In genomic region chr10:73648975-73649829, GRCh38 we compare ENCODE assay signal across 14 cellular contexts. TPM values are rescaled to one million over a fixed set of nuclear protein-coding genes. Genes with fewer than 3 reads are reported as not detected.
DNase-seq lines count a peak whose midpoint lies in the region; ATAC-seq and TF ChIP-seq lines count a peak whose summit lies in the region.
"Had no signal": no experiment of that assay in that cellular context is flagged by ENCODE, and none has a peak within 500 bp of the region (broad histone marks: within the 10 kb centered on the region; RNA-seq: fewer than 3 reads in every experiment).

No MANE protein-coding gene starts in this region.

- H3K4me1 ChIP-seq in BLaER1 treated with 17β-estradiol and CSF1 and Interleukin-3, amounts not matched to agents 10 nM and 100 nM, result peaks cover 51 to 76% (median 65%) of the 10 kb centered on the region in 10 experiments

- no peak overlapping the region for H3K4me3 ChIP-seq in BLaER1 treated with 17β-estradiol and CSF1 and Interleukin-3, amounts not matched to agents 10 nM and 100 nM
- H3K4me3 ChIP-seq in epithelial cell of esophagus (ENCODE audit: low read length), result no peak overlapping the region

- H3K9me3 Mint-ChIP-seq in naive thymus-derived CD8-positive, alpha-beta T cell, result no peaks in the 10 kb centered on the region
- H3K9me3 Mint-ChIP-seq: activated CD4-positive, alpha-beta T cell treated with anti-CD3 and anti-CD28 coated beads, Interleukin-2, amount 10 ng/mL, durations not matched to agents 24 days and 14 days; CD14-positive monocyte had no signal

- peaks cover 0 to 15% (median 0%) of the 10 kb centered on the region in 11 experiments; a peak in 5 of 22 replicates for H3K27me3 ChIP-seq in BLaER1 treated with 17β-estradiol and CSF1 and Interleukin-3, amounts not matched to agents 10 nM and 100 nM
- H3K27me3 ChIP-seq: tibial artery had no signal

- ATAC-seq in naive thymus-derived CD8-positive, alpha-beta T cell, result no peak
- no peak for ATAC-seq in GM19328 (IDR thresholded peaks at IDR 0.05; ENCODE audit: unreplicated experiment)
- no peak for ATAC-seq in GM18517 (IDR thresholded peaks at IDR 0.05; ENCODE audit: unreplicated experiment)

- H3K9me3 ChIP-seq in BLaER1 treated with 17β-estradiol and CSF1 and Interleukin-3, amounts not matched to agents 10 nM and 100 nM (replicated peaks in 1 of 11), result no peaks in the 10 kb centered on the region
- H3K9me3 ChIP-seq: tibial artery had no signal

- H3K4me2 ChIP-seq in BLaER1 treated with 17β-estradiol and CSF1 and Interleukin-3, amounts not matched to agents 10 nM and 100 nM, result peak overlapping the region; percentile 66 to 93 (median 75); a peak in 21 of 22 replicates

- H3K27me3 Mint-ChIP-seq in naive thymus-derived CD8-positive, alpha-beta T cell, result peaks cover 0 to 8% (median 2%) of the 10 kb centered on the region in 5 donors

- no peak overlapping the region for H3K9ac ChIP-seq in BLaER1 treated with 17β-estradiol and CSF1 and Interleukin-3, amounts not matched to agents 10 nM and 100 nM

- POLR2A ChIA-PET in naive thymus-derived CD8-positive, alpha-beta T cell (lab: Charles Lee), result interaction anchor here (0.5 to 1.7 kb wide), 2 partner anchors 113 to 168 kb away, joined by 4 to 5 read pairs; no protein-coding TSS in a partner anchor

- peak; percentile 32 for DNase-seq in HuH-7.5 (ENCODE audit: low spot score)
- peak; percentile 55 for DNase-seq in epithelial cell of esophagus (ENCODE audit: low read depth)
- no peak for DNase-seq in naive thymus-derived CD8-positive, alpha-beta T cell
- no peak for DNase-seq in middle frontal gyrus (ENCODE audit: extremely low spot score, low spot score)
- DNase-seq in COLO668 (lab: John Stamatoyannopoulos, UW; ENCODE audit: unreplicated experiment), result no peak
- DNase-seq: activated CD4-positive, alpha-beta T cell treated with anti-CD3 and anti-CD28 coated beads, Interleukin-2, amount 10 ng/mL, durations not matched to agents 24 days and 14 days; activated naive CD4-positive, alpha-beta T cell treated with Interleukin-2 at 50 U/mL for 16 hours; effector CD4-positive, alpha-beta T cell; SHP77 treated with DMSO at 0.1 percent for 48 hours; tibial artery had no signal

- peak overlapping the region; percentile 2 to 83 (median 54) for H3K4me3 Mint-ChIP-seq in naive thymus-derived CD8-positive, alpha-beta T cell
- H3K4me3 Mint-ChIP-seq: activated CD4-positive, alpha-beta T cell treated with anti-CD3 and anti-CD28 coated beads, Interleukin-2, amount 10 ng/mL, durations not matched to agents 24 days and 14 days had no signal

- H3K36me3 Mint-ChIP-seq in naive thymus-derived CD8-positive, alpha-beta T cell, result no peaks in the 10 kb centered on the region
- H3K36me3 Mint-ChIP-seq: CD14-positive monocyte had no signal

- no peak overlapping the region for H3K27ac ChIP-seq in BLaER1 treated with 17β-estradiol and CSF1 and Interleukin-3, amounts not matched to agents 10 nM and 100 nM

- H3K4me1 Mint-ChIP-seq in naive thymus-derived CD8-positive, alpha-beta T cell, result peaks cover under 1 to 13% (median 8%) of the 10 kb centered on the region in 4 donors

- no peak for TF ChIP-seq CTCF in epithelial cell of esophagus (IDR thresholded peaks at IDR 0.05; ENCODE audit: insufficient read depth, low read depth, low read length, missing control alignments)

- peak overlapping the region in 3 of 10 donors; percentile 13 to 80 (median 41) for H3K27ac Mint-ChIP-seq in naive thymus-derived CD8-positive, alpha-beta T cell
- H3K27ac Mint-ChIP-seq: activated CD4-positive, alpha-beta T cell treated with anti-CD3 and anti-CD28 coated beads, Interleukin-2, amount 10 ng/mL, durations not matched to agents 24 days and 14 days had no signal

- H4K20me1 ChIP-seq in BLaER1 treated with 17β-estradiol and CSF1 and Interleukin-3, amounts not matched to agents 10 nM and 100 nM, result no peaks in the 10 kb centered on the region; a peak in 1 of 22 replicates

- no peaks in the 10 kb centered on the region for H3K36me3 ChIP-seq in BLaER1 treated with 17β-estradiol and CSF1 and Interleukin-3, amounts not matched to agents 10 nM and 100 nM
- H3K36me3 ChIP-seq: tibial artery had no signal

RNA-seq across cellular contexts. Expression of gene SYNPO2L, which starts 6.6 kb away (rescaled TPM):
- not detected for total RNA-seq in naive thymus-derived CD8-positive, alpha-beta T cell
- not detected for polyA plus RNA-seq in naive thymus-derived CD8-positive, alpha-beta T cell
- polyA plus RNA-seq: CD14-positive monocyte had no signal

RNA-seq across cellular contexts. Expression of gene MYOZ1, which starts 7.9 kb away (rescaled TPM):
- total RNA-seq in naive thymus-derived CD8-positive, alpha-beta T cell, result not detected
- not detected for polyA plus RNA-seq in naive thymus-derived CD8-positive, alpha-beta T cell
- total RNA-seq: activated CD4-positive, alpha-beta T cell treated with anti-CD3 and anti-CD28 coated beads, Interleukin-2, amount 10 ng/mL, durations not matched to agents 24 days and 14 days had no signal
- polyA plus RNA-seq: CD14-positive monocyte had no signal

RNA-seq across cellular contexts. Expression of gene AGAP5, which starts 48.7 kb away (rescaled TPM):
- total RNA-seq in naive thymus-derived CD8-positive, alpha-beta T cell, result 10 to 100 TPM; 10.5 to 13.2 TPM
- under 1 TPM in 2 of 3 donors, not detected in 1; 0.19 to 0.30 TPM for polyA plus RNA-seq in naive thymus-derived CD8-positive, alpha-beta T cell

RNA-seq across cellular contexts. Expression of gene USP54, which starts 58.1 kb away (rescaled TPM):
- 1 to 10 TPM; 5.4 to 7.3 TPM for total RNA-seq in naive thymus-derived CD8-positive, alpha-beta T cell
- polyA plus RNA-seq in naive thymus-derived CD8-positive, alpha-beta T cell, result 1 to 10 TPM in 1 of 3 donors, under 1 TPM in 2; 0.71 to 1.7 (median 0.99) TPM

Comparison
In these comparisons a context has a peak if more than half of its experiments do, and no peak if none do; other contexts are left out.
1. DNase-seq: peak in HuH-7.5 (single experiment) and epithelial cell of esophagus (single experiment); none in naive thymus-derived CD8-positive, alpha-beta T cell (0 of 10), middle frontal gyrus (single experiment) and COLO668 (single experiment).